In the genomic region with DNA sequence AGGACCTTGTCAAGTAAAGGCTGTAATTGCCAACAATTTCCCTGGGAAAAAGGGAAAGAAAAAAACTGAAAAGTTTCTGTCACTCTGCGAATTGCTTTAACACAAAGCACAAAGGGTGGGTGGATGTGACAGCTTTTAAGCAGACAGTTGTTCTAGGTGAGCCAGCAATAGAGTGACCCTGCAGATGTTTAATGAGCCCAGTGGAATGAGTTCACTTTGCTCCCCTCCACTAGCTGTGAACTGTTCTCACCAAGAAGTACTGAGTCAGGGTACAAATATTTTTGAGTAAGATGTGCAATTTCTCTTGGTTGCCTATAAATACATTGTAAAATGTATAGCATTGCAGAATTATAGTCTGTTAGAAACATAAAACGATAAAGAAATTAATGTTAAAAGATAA, we compare ENCODE assay signal across 23 cellular contexts. TPM values are rescaled to one million over a fixed set of nuclear protein-coding genes. Genes with fewer than 3 reads are reported as not detected.
A peak's percentile ranks its signal among the peaks of the same experiment; 100 is the strongest.
DNase-seq lines count a peak whose midpoint lies in the region; TF ChIP-seq lines count a peak whose summit lies in the region.
"Had no signal": no experiment of that assay in that cellular context is flagged by ENCODE, and none has a peak within 500 bp of the region (broad histone marks: within the 10 kb centered on the region; RNA-seq: fewer than 3 reads in every experiment).

No MANE protein-coding gene starts in this region.

- peak; percentile 11 for DNase-seq in HFFc6
- DNase-seq in amniotic epithelial cell (ENCODE audit: low read depth), result peak; percentile 58
- DNase-seq in kidney tubule cell (ENCODE audit: low spot score), result peak; percentile 25
- DNase-seq in activated CD8-positive, alpha-beta memory T cell treated with anti-CD3 and anti-CD28 coated beads, Interleukin-2, amount 50 U/mL, for 48 hours, result no peak
- DNase-seq in NK-92 (lab: John Stamatoyannopoulos, UW; ENCODE audit: unreplicated experiment), result no peak
- no peak for DNase-seq in OCI-M1 (lab: John Stamatoyannopoulos, UW)
- no peak for DNase-seq in activated CD4-positive, alpha-beta memory T cell treated with anti-CD3 and anti-CD28 coated beads for 36 hours
- DNase-seq: C1 segment of cervical spinal cord; CD4-positive, alpha-beta memory T cell; COR-L47; DMS53; H7; KG1; MG63; NCI-H1105 treated with DMSO at 0.1 percent for 48 hours; NCI-H146; NCI-H1930; NCI-H2227 treated with DMSO at 0.1 percent for 48 hours; NCI-H510A; NCI-H69; Peyer's patch; SIG-M5; SK-N-SH had no signal

- intact Hi-C loops in activated CD4-positive, alpha-beta memory T cell treated with anti-CD3 and anti-CD28 coated beads for 36 hours (cut with micrococcal nuclease), result no loop called here

- no peaks in the 10 kb centered on the region; the same call in 1 of the 2 replicates for H3K27me3 Mint-ChIP-seq in HFFc6 (ENCODE audit: insufficient read depth)
- peaks cover 13% of the 10 kb centered on the region for H3K27me3 Mint-ChIP-seq in activated CD4-positive, alpha-beta memory T cell treated with anti-CD3 and anti-CD28 coated beads for 36 hours

- no peak overlapping the region for H3K27ac Mint-ChIP-seq in HFFc6
- H3K27ac Mint-ChIP-seq in activated CD4-positive, alpha-beta memory T cell treated with anti-CD3 and anti-CD28 coated beads for 36 hours, result no peak overlapping the region
- H3K27ac Mint-ChIP-seq: CD4-positive, alpha-beta memory T cell had no signal

- H3K36me3 Mint-ChIP-seq in HFFc6 (ENCODE audit: low read depth), result no peaks in the 10 kb centered on the region; the same call in 1 of the 2 replicates
- H3K36me3 Mint-ChIP-seq in activated CD4-positive, alpha-beta memory T cell treated with anti-CD3 and anti-CD28 coated beads for 36 hours, result no peaks in the 10 kb centered on the region
- H3K36me3 Mint-ChIP-seq: CD4-positive, alpha-beta memory T cell had no signal

- H3K4me3 Mint-ChIP-seq in HFFc6, result no peak overlapping the region
- no peak overlapping the region for H3K4me3 Mint-ChIP-seq in activated CD4-positive, alpha-beta memory T cell treated with anti-CD3 and anti-CD28 coated beads for 36 hours
- H3K4me3 Mint-ChIP-seq: CD4-positive, alpha-beta memory T cell had no signal

- peaks cover 29% of the 10 kb centered on the region for H3K4me1 Mint-ChIP-seq in HFFc6 (ENCODE audit: low read depth)
- no peaks in the 10 kb centered on the region for H3K4me1 Mint-ChIP-seq in activated CD4-positive, alpha-beta memory T cell treated with anti-CD3 and anti-CD28 coated beads for 36 hours (ENCODE audit: low read depth)
- H3K4me1 Mint-ChIP-seq: CD4-positive, alpha-beta memory T cell had no signal

- POLR2A ChIA-PET in activated CD4-positive, alpha-beta memory T cell treated with anti-CD3 and anti-CD28 coated beads for 36 hours (lab: Charles Lee), result no interaction called here

- CTCF ChIA-PET in activated CD4-positive, alpha-beta memory T cell treated with anti-CD3 and anti-CD28 coated beads for 36 hours (lab: Charles Lee), result no interaction called here

- TF ChIP-seq CTCF in HFFc6 (IDR thresholded peaks at IDR 0.05), result no peak

- no peaks in the 10 kb centered on the region for H3K9me3 Mint-ChIP-seq in HFFc6
- H3K9me3 Mint-ChIP-seq in activated CD4-positive, alpha-beta memory T cell treated with anti-CD3 and anti-CD28 coated beads for 36 hours, result no peaks in the 10 kb centered on the region

RNA-seq across cellular contexts. Expression of a gene that starts 26.2 kb away (rescaled TPM):
- 10 to 100 TPM in 3 of 6 experiments, 1 to 10 TPM in 3; 9.3 to 12.0 (median 10.8) TPM for total RNA-seq in HFFc6 (2021; fragmentation: NEBNext Ultra II Directional; extraction: Animal tissue kit (Norgen Biotek cat#: 25700))
- 1 to 10 TPM; 3.2 TPM for total RNA-seq in activated CD4-positive, alpha-beta memory T cell treated with anti-CD3 and anti-CD28 coated beads for 36 hours

Comparison
In these comparisons a context has a peak if more than half of its experiments do, and no peak if none do; other contexts are left out.
1. DNase-seq: peak in HFFc6 (single experiment), amniotic epithelial cell (single experiment) and kidney tubule cell (single experiment); none in activated CD8-positive, alpha-beta memory T cell treated with anti-CD3 and anti-CD28 coated beads, Interleukin-2, amount 50 U/mL, for 48 hours (single experiment), NK-92 (single experiment), OCI-M1 (single experiment) and activated CD4-positive, alpha-beta memory T cell treated with anti-CD3 and anti-CD28 coated beads for 36 hours (single experiment).